ENCODE assay signal across 25 cellular contexts in the genomic region with DNA sequence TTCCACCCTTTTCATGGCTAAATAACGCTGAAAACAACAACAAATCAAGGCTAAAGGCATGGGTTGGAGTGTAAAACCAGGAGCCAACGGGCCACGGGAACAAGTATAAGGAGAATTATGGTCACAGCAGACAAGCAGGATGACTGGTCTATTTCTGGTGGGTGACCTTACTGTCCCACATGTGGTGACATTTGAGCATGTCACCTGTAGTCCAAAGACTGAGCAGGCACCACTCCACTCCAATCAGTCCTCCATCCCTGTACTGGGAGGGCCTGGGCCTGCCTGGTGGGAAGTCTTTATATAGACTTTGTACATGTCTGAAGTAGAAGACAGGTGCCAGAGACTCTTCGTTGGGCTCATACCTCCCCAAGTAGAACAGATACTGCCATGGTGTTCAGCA. TPM values are rescaled to one million over a fixed set of nuclear protein-coding genes. Genes with fewer than 3 reads are reported as not detected.
"Had no signal": no experiment of that assay in that cellular context is flagged by ENCODE, and none has a peak within 500 bp of the region (broad histone marks: within the 10 kb centered on the region; RNA-seq: fewer than 3 reads in every experiment).

No MANE protein-coding gene starts in this region.

- H3K27ac ChIP-seq: neutrophil, pancreas, prostate gland, right lobe of liver, sigmoid colon, stomach, thoracic aorta, thyroid gland, tibial nerve, upper lobe of left lung, vagina had no signal

- H3K9me3 ChIP-seq: neutrophil, pancreas, prostate gland, right lobe of liver, sigmoid colon, stomach, thoracic aorta, thyroid gland, tibial nerve, upper lobe of left lung, vagina had no signal

- DNase-seq: naive thymus-derived CD8-positive, alpha-beta T cell; nephron progenitor cell; nucleus accumbens; pancreas; right cardiac atrium; right lobe of liver; sigmoid colon; small intestine; stimulated activated CD4-positive, alpha-beta T cell treated with anti-CD3 and anti-CD28 coated beads, Interleukin-15, amount 100 ng/mL, for 24 hours; stimulated activated CD4-positive, alpha-beta T cell treated with anti-CD3 and anti-CD28 coated beads, Interleukin-2, amount 100 ng/mL, for 24 hours; stimulated activated CD4-positive, alpha-beta T cell treated with anti-CD3 and anti-CD28 coated beads, Interleukin-2, amount 100 ng/mL, for 48 hours; stimulated activated CD4-positive, alpha-beta T cell treated with anti-CD3 and anti-CD28 coated beads, Interleukin-4, amount 100 ng/mL, for 24 hours; stimulated activated naive B cell treated with anti-CD40 and anti-IgM and Interleukin-4, amounts not matched to agents 10 μg/mL and 1 μg/mL and 100 μg/mL, for 72 hours; stimulated activated naive CD4-positive, alpha-beta T cell treated with Interleukin-2 at 50 U/mL for 16 hours; stomach; thyroid gland; trophoblast cell; upper lobe of left lung had no signal

- H3K36me3 ChIP-seq: neutrophil, pancreas, prostate gland, right lobe of liver, sigmoid colon, stomach, thoracic aorta, thyroid gland, upper lobe of left lung, vagina had no signal

- H3K27me3 ChIP-seq: neutrophil, pancreas, right lobe of liver, sigmoid colon, stomach, thyroid gland, tibial nerve, upper lobe of left lung, vagina had no signal

- H3K4me3 ChIP-seq: pancreas, prostate gland, right lobe of liver, sigmoid colon, stomach, thoracic aorta, thyroid gland, tibial nerve, upper lobe of left lung, vagina had no signal

- H3K4me1 ChIP-seq: pancreas, prostate gland, right lobe of liver, sigmoid colon, stomach, thyroid gland, tibial nerve, upper lobe of left lung, vagina had no signal

- ATAC-seq: naive thymus-derived CD8-positive, alpha-beta T cell; natural killer cell treated with Interleukin-12 subunit alpha and Interleukin-12 subunit beta and Interleukin-15 and Interleukin-18, amount 100 ng/mL, for 72 hours; pancreas; right cardiac atrium; right lobe of liver; stimulated activated effector memory CD8-positive, alpha-beta T cell treated with anti-CD3 and anti-CD28 coated beads, Interleukin-12 subunit alpha, Interleukin-12 subunit beta, amount 100 ng/mL, for 72 hours; stimulated activated naive B cell treated with anti-CD40 and anti-IgM and Interleukin-4, amounts not matched to agents 10 μg/mL and 1 μg/mL and 100 μg/mL, for 72 hours had no signal

RNA-seq across cellular contexts. Expression of gene C9orf153, which starts 36.8 kb away (rescaled TPM):
- total RNA-seq: vagina had no signal
- polyA plus RNA-seq: stomach had no signal
